Comparison of ENCODE assay signal across 8 cellular contexts in the genomic region with DNA sequence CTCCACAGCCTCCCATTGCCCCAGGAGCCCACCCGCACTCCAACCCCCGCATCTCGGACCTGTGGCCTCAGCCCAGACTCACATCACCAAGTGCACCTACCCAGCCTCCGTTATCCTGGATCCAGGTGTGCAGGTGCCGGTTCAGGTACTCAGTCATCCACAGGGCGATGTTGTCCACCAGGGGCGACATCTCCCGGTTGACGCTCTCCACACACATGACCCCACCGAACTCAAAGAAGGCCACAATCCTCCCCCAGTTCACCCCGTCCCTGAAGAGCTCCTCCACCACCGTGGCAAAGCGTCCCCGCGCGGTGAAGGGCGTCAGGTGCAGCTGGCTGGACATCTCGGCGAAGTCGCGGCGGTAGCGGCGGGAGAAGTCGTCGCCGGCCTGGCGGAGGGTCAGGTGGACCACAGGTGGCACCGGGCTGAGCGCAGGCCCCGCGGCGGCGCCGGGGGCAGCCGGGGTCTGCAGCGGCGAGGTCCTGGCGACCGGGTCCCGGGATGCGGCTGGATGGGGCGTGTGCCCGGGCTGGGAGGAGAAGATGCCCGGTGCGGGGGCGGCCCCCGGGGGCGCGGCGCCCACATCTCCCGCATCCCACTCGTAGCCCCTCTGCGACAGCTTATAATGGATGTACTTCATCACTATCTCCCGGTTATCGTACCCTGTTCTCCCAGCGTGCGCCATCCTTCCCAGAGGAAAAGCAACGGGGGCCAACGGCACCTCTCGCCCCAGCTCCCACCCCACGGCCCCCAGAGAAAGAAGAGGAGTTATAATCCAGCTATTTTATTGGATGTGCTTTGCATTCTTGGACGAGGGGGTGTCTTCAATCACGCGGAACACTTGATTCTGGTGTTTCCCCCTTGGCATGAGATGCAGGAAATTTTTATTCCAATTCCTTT. TPM values are rescaled to one million over a fixed set of nuclear protein-coding genes. Genes with fewer than 3 reads are reported as not detected.
DNase-seq lines count a peak whose midpoint lies in the region; ATAC-seq and TF ChIP-seq lines count a peak whose summit lies in the region.

No MANE protein-coding gene starts in this region.

- peak overlapping the region; percentile 95 for H3K27ac Mint-ChIP-seq in activated T-helper 2 cell treated with anti-CD3 and anti-CD28 coated beads, Interferon-gamma antibody, Interleukin-2, Interleukin-4, amounts not matched to agents 10 μg/mL and 5 μg/mL and 100 μg/mL, durations not matched to agents 14 hours and 24 hours and 36 hours

- intact Hi-C loops in OCI-LY7 (cut with micrococcal nuclease; ENCODE audit: unreplicated experiment) (loop anchor here (5.0 kb wide), 1 partner anchor 111 kb away; no protein-coding TSS in a partner anchor), transverse colon (cut with DNase I; ENCODE audit: low total_unique reads) (no loop called here)
- intact Hi-C loops in activated T-helper 2 cell treated with anti-CD3 and anti-CD28 coated beads, Interferon-gamma antibody, Interleukin-2, Interleukin-4, amounts not matched to agents 10 μg/mL and 5 μg/mL and 100 μg/mL, durations not matched to agents 14 hours and 24 hours and 36 hours (cut with micrococcal nuclease): loop anchor here (1.0 to 10.0 kb wide), 8 partner anchors 51 to 791 kb away; partner anchors contain the start of genes PHLPP1 and VPS4B

- peak overlapping the region; percentile 25 for H3K9ac ChIP-seq in parathyroid adenoma

- H3K27me3 Mint-ChIP-seq in activated T-helper 2 cell treated with anti-CD3 and anti-CD28 coated beads, Interferon-gamma antibody, Interleukin-2, Interleukin-4, amounts not matched to agents 10 μg/mL and 5 μg/mL and 100 μg/mL, durations not matched to agents 14 hours and 24 hours and 36 hours (ENCODE audit: low read depth): no peaks in the 10 kb centered on the region

- H3K27me3 ChIP-seq in BE2C (no peaks in the 10 kb centered on the region), parathyroid adenoma (ENCODE audit: control insufficient read depth, insufficient read depth, low read length) (no peaks in the 10 kb centered on the region), transverse colon (no peaks in the 10 kb centered on the region)

- H3K4me1 Mint-ChIP-seq in activated T-helper 2 cell treated with anti-CD3 and anti-CD28 coated beads, Interferon-gamma antibody, Interleukin-2, Interleukin-4, amounts not matched to agents 10 μg/mL and 5 μg/mL and 100 μg/mL, durations not matched to agents 14 hours and 24 hours and 36 hours (ENCODE audit: low read depth): peaks cover 43% of the 10 kb centered on the region

- POLR2A ChIA-PET in OCI-LY7 (lab: Charles Lee): interaction anchor here (0.6 kb wide), 1 partner anchor 42 kb away, joined by 3 read pairs; no protein-coding TSS in a partner anchor

- 3 to 10% methylated on average over 3 to 41 of the region's 65 CpGs for WGBS in transverse colon (ENCODE audit: low coverage in 1 of 2), 2 donors

- H3K9me3 ChIP-seq in BE2C (no peaks in the 10 kb centered on the region), OCI-LY7 (ENCODE audit: low read length) (no peaks in the 10 kb centered on the region), parathyroid adenoma (ENCODE audit: control insufficient read depth, low read length) (no peaks in the 10 kb centered on the region), transverse colon (no peaks in the 10 kb centered on the region)

- H3K36me3 Mint-ChIP-seq in activated T-helper 2 cell treated with anti-CD3 and anti-CD28 coated beads, Interferon-gamma antibody, Interleukin-2, Interleukin-4, amounts not matched to agents 10 μg/mL and 5 μg/mL and 100 μg/mL, durations not matched to agents 14 hours and 24 hours and 36 hours (ENCODE audit: low read depth): peaks cover 52% of the 10 kb centered on the region

- no peaks in the 10 kb centered on the region for H3K9me3 Mint-ChIP-seq in activated T-helper 2 cell treated with anti-CD3 and anti-CD28 coated beads, Interferon-gamma antibody, Interleukin-2, Interleukin-4, amounts not matched to agents 10 μg/mL and 5 μg/mL and 100 μg/mL, durations not matched to agents 14 hours and 24 hours and 36 hours

- CTCF ChIA-PET in OCI-LY7 (lab: Charles Lee; ENCODE audit: unreplicated experiment): no interaction called here

- H4K20me1 ChIP-seq in OCI-LY7 (ENCODE audit: insufficient read depth, low read length): no peaks in the 10 kb centered on the region

- H3K4me3 Mint-ChIP-seq in activated T-helper 2 cell treated with anti-CD3 and anti-CD28 coated beads, Interferon-gamma antibody, Interleukin-2, Interleukin-4, amounts not matched to agents 10 μg/mL and 5 μg/mL and 100 μg/mL, durations not matched to agents 14 hours and 24 hours and 36 hours (ENCODE audit: low read depth): peak overlapping the region; percentile 99

- in situ Hi-C loops in transverse colon (cut with MboI; ENCODE audit: low pct_ligation_motif_present in 1 of 4, low pct_unique_long_range_greater_than_20kb in 1 of 4, low sequenced_read_pairs in 3 of 4): loop anchor here in 3 of 4 donors (5.0 to 10.0 kb wide), 3 partner anchors 176 to 186 kb away; no protein-coding TSS in a partner anchor

- no peak overlapping the region for H2AFZ ChIP-seq in OCI-LY7 (ENCODE audit: low read length)
- H2AFZ ChIP-seq in parathyroid adenoma: peak overlapping the region; percentile 62

- TF ChIP-seq CTCF in BE2C (IDR thresholded peaks at IDR 0.05; ENCODE audit: low read depth, low read length) (peak; percentile 72), OCI-LY7 (conservative IDR thresholded peaks at IDR 0.05; ENCODE audit: low read length) (no peak), parathyroid adenoma (IDR thresholded peaks at IDR 0.05) (peak; percentile 64), transverse colon (IDR thresholded peaks at IDR 0.05) (peak; percentile 68 to 94 (median 87))

- H3K4me2 ChIP-seq in OCI-LY7 (ENCODE audit: low read length) (peak overlapping the region; percentile 76; the same call in 1 of the 2 replicates), parathyroid adenoma (ENCODE audit: low read length) (peak overlapping the region; percentile 73)

- TF ChIP-seq EP300 in transverse colon (IDR thresholded peaks at IDR 0.05; ENCODE audit: low read depth): no peak

- H3K4me3 ChIP-seq in BE2C (ENCODE audit: low read depth, low read length): peak overlapping the region; percentile 84
- H3K4me3 ChIP-seq in OCI-LY7 (ENCODE audit: low read depth, low read length, poor library complexity, severe bottlenecking): peak overlapping the region; percentile 16
- peak overlapping the region; percentile 93 for H3K4me3 ChIP-seq in parathyroid adenoma (ENCODE audit: low read depth, low read length)
- H3K4me3 ChIP-seq in transverse colon: peak overlapping the region; percentile 61 to 89 (median 72)

- H3K4me1 ChIP-seq in BE2C: peaks cover 5% of the 10 kb centered on the region
- peaks cover 17% of the 10 kb centered on the region for H3K4me1 ChIP-seq in OCI-LY7 (ENCODE audit: insufficient read depth, low read length, poor library complexity, severe bottlenecking)
- peaks cover 12% of the 10 kb centered on the region for H3K4me1 ChIP-seq in parathyroid adenoma
- peaks cover 3 to 58% (median 26%) of the 10 kb centered on the region in 4 donors for H3K4me1 ChIP-seq in transverse colon

- H3K27ac ChIP-seq in OCI-LY7 (ENCODE audit: low read depth, low read length, poor library complexity, severe bottlenecking) (no peak overlapping the region), parathyroid adenoma (no peak overlapping the region), transverse colon (peak overlapping the region; percentile 91 to 94 (median 92))

- DNase-seq in BE2C (peak; percentile 79), OCI-LY7 (ENCODE audit: low spot score) (no peak), glomerular visceral epithelial cell (ENCODE audit: extremely low spot score) (peak; percentile 67), transverse colon (peak; percentile 88)
- DNase-seq in activated T-helper 2 cell treated with anti-CD3 and anti-CD28 coated beads, Interferon-gamma antibody, Interleukin-2, Interleukin-4, amounts not matched to agents 10 μg/mL and 5 μg/mL and 100 μg/mL, durations not matched to agents 14 hours and 24 hours and 36 hours (ENCODE audit: low spot score): peak; percentile 75

- ATAC-seq in GM19023 (IDR thresholded peaks at IDR 0.05; ENCODE audit: unreplicated experiment) (peak; percentile 40), HG03280 (IDR thresholded peaks at IDR 0.05; ENCODE audit: unreplicated experiment) (peak; percentile 56)

- BruUV-seq in OCI-LY7 (replicated peaks; lab: Mats Ljungman, UMichigan): no TSS peak

- H3K9me2 ChIP-seq in OCI-LY7 (ENCODE audit: insufficient read depth, low read length): no peaks in the 10 kb centered on the region

- no peaks in the 10 kb centered on the region for H3K79me2 ChIP-seq in OCI-LY7 (ENCODE audit: insufficient read depth, low read depth, low read length)
- no peaks in the 10 kb centered on the region for H3K79me2 ChIP-seq in parathyroid adenoma

- H3K36me3 ChIP-seq in BE2C (no peaks in the 10 kb centered on the region), OCI-LY7 (ENCODE audit: insufficient read depth, low read length) (no peaks in the 10 kb centered on the region), parathyroid adenoma (ENCODE audit: control insufficient read depth, insufficient read depth, low read length) (no peaks in the 10 kb centered on the region), transverse colon (no peaks in the 10 kb centered on the region)

- TF ChIP-seq POLR2A in transverse colon (IDR thresholded peaks at IDR 0.05): no peak

RNA-seq across cellular contexts. Expression of gene BCL2, which starts 1.3 kb away (rescaled TPM):
- polyA plus RNA-seq in BE2C (2012; ENCODE audit: insufficient read depth, insufficient read length, low read depth): 15.4 TPM
- total RNA-seq in OCI-LY7 (2014; rRNA removed; shearing (Covaris generic)): 1.4 and 1.9 TPM in 2 replicates
- total RNA-seq in OCI-LY7 (2022) (2.5 and 3.0 TPM in 2 replicates), transverse colon (10 to 100 TPM; 14.3 to 34.8 (median 23.5) TPM)
- total RNA-seq in activated T-helper 2 cell treated with anti-CD3 and anti-CD28 coated beads, Interferon-gamma antibody, Interleukin-2, Interleukin-4, amounts not matched to agents 10 μg/mL and 5 μg/mL and 100 μg/mL, durations not matched to agents 14 hours and 24 hours and 36 hours: 76.1 and 79.0 TPM in 2 replicates

RNA-seq across cellular contexts. Expression of gene KDSR, which starts 48.8 kb away (rescaled TPM):
- 11.0 TPM for polyA plus RNA-seq in BE2C (2012; ENCODE audit: insufficient read depth, insufficient read length, low read depth)
- total RNA-seq in OCI-LY7 (2014; rRNA removed; shearing (Covaris generic)): 6.5 and 7.1 TPM in 2 replicates
- total RNA-seq in OCI-LY7 (2022) (13.4 and 14.6 TPM in 2 replicates), transverse colon (10 to 100 TPM; 13.1 to 37.2 (median 28.3) TPM)
- 73.3 and 76.1 TPM in 2 replicates for total RNA-seq in activated T-helper 2 cell treated with anti-CD3 and anti-CD28 coated beads, Interferon-gamma antibody, Interleukin-2, Interleukin-4, amounts not matched to agents 10 μg/mL and 5 μg/mL and 100 μg/mL, durations not matched to agents 14 hours and 24 hours and 36 hours

Comparison
In these comparisons a context has a peak if more than half of its experiments do, and no peak if none do; other contexts are left out.
1. H3K4me3 ChIP-seq: peak in every context shown above with its lines; median percentile 93 in parathyroid adenoma; 84 in BE2C; 72 in transverse colon; 16 in OCI-LY7.
2. H3K27ac ChIP-seq: peak in transverse colon (4 of 4); none in OCI-LY7 (single experiment) and parathyroid adenoma (single experiment).